In genomic region chr7:108402865-108403264, GRCh38 we compare ENCODE assay signal across 11 cellular contexts. TPM values are rescaled to one million over a fixed set of nuclear protein-coding genes. Genes with fewer than 3 reads are reported as not detected.
A peak's percentile ranks its signal among the peaks of the same experiment; 100 is the strongest.
DNase-seq lines count a peak whose midpoint lies in the region; ATAC-seq and TF ChIP-seq lines count a peak whose summit lies in the region.
"Had no signal": no experiment of that assay in that cellular context is flagged by ENCODE, and none has a peak within 500 bp of the region (broad histone marks: within the 10 kb centered on the region; RNA-seq: fewer than 3 reads in every experiment).

No MANE protein-coding gene starts in this region.

- DNase-seq in GM13976 (ENCODE audit: low spot score) (peak; percentile 22), NCI-H460 (ENCODE audit: extremely low read depth, low read depth) (peak; percentile 49), foreskin fibroblast (peak; percentile 65 to 82), T-helper 2 cell (no peak), middle frontal gyrus (ENCODE audit: extremely low spot score, low spot score) (no peak)
- DNase-seq: NCI-H2029 had no signal

- H3K4me3 ChIP-seq in foreskin fibroblast (ENCODE audit: low read depth in 1 of 2, low read length in 2 of 2) = no peak overlapping the region
- H3K4me3 ChIP-seq: BLaER1 treated with 17β-estradiol and CSF1 and Interleukin-3, amounts not matched to agents 10 nM and 100 nM had no signal

- no peak for TF ChIP-seq CTCF in GM13976 (IDR thresholded peaks at IDR 0.05; ENCODE audit: borderline replicate concordance, control extremely low read depth, extremely low read depth, insufficient read depth, missing control alignments)
- no peak for TF ChIP-seq CTCF in foreskin fibroblast (IDR thresholded peaks at IDR 0.05; ENCODE audit: low read depth, low read length)

- ATAC-seq in GM21390 (IDR thresholded peaks at IDR 0.05; ENCODE audit: unreplicated experiment) (peak; percentile 68), HG03521 (IDR thresholded peaks at IDR 0.05; ENCODE audit: unreplicated experiment) (no peak), GM21619 (IDR thresholded peaks at IDR 0.05; ENCODE audit: unreplicated experiment) (no peak)
- ATAC-seq: HepG2 had no signal

- in situ Hi-C loops in GM13976 (cut with MboI; ENCODE audit: low sequenced_read_pairs, unreplicated experiment) = no loop called here

RNA-seq across cellular contexts. Expression of gene NRCAM, which starts 53.4 kb away (rescaled TPM):
- 130 and 158 TPM in 2 replicates for total RNA-seq in NCI-H460 (2014; rRNA removed; shearing (Covaris generic))
- polyA plus RNA-seq in NCI-H460 (2014; cell fraction: nucleus; rRNA removed) = 82.9 and 104 TPM in 2 replicates

Comparison
In these comparisons a context has a peak if more than half of its experiments do, and no peak if none do; other contexts are left out.
1. DNase-seq: peak in GM13976 (single experiment), NCI-H460 (single experiment) and foreskin fibroblast (2 of 2); none in T-helper 2 cell (0 of 5) and middle frontal gyrus (single experiment).